1 cellular context compared by ENCODE assay signal in the genomic region with DNA sequence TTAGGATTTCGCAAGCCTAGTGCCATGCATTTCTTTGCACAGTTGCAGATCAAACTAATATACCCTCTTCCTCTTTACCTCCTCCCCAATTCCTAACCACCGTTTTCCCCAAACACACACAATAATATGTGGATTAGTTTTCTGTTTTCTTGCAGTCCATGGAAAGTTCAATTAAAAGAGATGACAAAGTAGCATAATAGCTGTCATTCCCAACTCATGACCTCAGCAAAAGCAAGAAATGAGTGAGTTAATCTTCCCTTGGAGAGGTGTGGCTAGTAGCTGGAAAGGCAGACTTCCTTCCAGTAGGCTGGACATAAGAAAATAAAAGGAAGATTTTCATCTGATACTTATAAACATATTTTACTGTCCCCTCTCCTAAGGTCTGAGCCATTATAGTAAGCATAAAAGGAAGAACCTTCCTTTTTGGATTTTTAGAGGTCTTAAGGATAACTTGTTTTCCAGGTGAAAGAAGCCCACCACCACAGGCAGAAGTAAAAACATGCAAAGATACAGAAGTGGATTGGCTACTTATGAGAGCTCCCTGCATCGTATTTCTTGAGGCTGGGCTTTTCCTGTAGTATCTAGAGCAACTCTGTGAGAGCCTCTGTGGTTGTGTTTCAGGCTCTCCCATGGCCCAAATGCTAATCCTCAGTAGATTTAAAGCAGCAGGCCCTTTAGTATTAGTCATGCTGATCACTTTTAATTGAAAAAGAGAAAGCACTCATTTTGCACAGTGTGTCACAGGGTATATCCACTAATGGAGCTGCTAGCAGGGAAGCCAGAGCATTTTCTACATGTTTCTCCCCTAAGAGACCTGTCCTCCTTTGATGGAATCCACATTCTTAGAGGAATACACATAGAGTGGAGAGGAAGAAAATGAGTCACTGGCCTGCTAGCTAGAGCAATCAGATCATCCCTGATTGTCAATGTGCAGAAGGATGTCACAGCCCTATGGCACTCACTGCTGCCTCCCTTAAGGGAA.
TF ChIP-seq lines count a peak whose summit lies in the region.

No MANE protein-coding gene starts in this region.

TF ChIP-seq in GM23338, 12 proteins besides CTCF, POLR2A, EP300 and RAD21:
- TF ChIP-seq, protein P1, sequence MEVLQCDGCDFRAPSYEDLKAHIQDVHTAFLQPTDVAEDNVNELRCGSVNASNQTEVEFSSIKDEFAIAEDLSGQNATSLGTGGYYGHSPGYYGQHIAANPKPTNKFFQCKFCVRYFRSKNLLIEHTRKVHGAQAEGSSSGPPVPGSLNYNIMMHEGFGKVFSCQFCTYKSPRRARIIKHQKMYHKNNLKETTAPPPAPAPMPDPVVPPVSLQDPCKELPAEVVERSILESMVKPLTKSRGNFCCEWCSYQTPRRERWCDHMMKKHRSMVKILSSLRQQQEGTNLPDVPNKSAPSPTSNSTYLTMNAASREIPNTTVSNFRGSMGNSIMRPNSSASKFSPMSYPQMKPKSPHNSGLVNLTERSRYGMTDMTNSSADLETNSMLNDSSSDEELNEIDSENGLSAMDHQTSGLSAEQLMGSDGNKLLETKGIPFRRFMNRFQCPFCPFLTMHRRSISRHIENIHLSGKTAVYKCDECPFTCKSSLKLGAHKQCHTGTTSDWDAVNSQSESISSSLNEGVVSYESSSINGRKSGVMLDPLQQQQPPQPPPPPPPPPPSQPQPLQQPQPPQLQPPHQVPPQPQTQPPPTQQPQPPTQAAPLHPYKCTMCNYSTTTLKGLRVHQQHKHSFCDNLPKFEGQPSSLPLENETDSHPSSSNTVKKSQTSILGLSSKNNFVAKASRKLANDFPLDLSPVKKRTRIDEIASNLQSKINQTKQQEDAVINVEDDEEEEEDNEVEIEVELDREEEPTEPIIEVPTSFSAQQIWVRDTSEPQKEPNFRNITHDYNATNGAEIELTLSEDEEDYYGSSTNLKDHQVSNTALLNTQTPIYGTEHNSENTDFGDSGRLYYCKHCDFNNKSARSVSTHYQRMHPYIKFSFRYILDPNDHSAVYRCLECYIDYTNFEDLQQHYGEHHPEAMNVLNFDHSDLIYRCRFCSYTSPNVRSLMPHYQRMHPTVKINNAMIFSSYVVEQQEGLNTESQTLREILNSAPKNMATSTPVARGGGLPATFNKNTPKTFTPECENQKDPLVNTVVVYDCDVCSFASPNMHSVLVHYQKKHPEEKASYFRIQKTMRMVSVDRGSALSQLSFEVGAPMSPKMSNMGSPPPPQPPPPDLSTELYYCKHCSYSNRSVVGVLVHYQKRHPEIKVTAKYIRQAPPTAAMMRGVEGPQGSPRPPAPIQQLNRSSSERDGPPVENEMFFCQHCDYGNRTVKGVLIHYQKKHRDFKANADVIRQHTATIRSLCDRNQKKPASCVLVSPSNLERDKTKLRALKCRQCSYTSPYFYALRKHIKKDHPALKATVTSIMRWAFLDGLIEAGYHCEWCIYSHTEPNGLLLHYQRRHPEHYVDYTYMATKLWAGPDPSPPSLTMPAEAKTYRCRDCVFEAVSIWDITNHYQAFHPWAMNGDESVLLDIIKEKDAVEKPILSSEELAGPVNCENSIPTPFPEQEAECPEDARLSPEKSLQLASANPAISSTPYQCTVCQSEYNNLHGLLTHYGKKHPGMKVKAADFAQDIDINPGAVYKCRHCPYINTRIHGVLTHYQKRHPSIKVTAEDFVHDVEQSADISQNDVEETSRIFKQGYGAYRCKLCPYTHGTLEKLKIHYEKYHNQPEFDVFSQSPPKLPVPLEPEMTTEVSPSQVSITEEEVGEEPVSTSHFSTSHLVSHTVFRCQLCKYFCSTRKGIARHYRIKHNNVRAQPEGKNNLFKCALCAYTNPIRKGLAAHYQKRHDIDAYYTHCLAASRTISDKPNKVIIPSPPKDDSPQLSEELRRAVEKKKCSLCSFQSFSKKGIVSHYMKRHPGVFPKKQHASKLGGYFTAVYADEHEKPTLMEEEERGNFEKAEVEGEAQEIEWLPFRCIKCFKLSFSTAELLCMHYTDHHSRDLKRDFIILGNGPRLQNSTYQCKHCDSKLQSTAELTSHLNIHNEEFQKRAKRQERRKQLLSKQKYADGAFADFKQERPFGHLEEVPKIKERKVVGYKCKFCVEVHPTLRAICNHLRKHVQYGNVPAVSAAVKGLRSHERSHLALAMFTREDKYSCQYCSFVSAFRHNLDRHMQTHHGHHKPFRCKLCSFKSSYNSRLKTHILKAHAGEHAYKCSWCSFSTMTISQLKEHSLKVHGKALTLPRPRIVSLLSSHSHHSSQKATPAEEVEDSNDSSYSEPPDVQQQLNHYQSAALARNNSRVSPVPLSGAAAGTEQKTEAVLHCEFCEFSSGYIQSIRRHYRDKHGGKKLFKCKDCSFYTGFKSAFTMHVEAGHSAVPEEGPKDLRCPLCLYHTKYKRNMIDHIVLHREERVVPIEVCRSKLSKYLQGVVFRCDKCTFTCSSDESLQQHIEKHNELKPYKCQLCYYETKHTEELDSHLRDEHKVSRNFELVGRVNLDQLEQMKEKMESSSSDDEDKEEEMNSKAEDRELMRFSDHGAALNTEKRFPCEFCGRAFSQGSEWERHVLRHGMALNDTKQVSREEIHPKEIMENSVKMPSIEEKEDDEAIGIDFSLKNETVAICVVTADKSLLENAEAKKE (CRISPR knock-in tag; IDR thresholded peaks at IDR 0.05) = no peak
- TF ChIP-seq, protein P2, sequence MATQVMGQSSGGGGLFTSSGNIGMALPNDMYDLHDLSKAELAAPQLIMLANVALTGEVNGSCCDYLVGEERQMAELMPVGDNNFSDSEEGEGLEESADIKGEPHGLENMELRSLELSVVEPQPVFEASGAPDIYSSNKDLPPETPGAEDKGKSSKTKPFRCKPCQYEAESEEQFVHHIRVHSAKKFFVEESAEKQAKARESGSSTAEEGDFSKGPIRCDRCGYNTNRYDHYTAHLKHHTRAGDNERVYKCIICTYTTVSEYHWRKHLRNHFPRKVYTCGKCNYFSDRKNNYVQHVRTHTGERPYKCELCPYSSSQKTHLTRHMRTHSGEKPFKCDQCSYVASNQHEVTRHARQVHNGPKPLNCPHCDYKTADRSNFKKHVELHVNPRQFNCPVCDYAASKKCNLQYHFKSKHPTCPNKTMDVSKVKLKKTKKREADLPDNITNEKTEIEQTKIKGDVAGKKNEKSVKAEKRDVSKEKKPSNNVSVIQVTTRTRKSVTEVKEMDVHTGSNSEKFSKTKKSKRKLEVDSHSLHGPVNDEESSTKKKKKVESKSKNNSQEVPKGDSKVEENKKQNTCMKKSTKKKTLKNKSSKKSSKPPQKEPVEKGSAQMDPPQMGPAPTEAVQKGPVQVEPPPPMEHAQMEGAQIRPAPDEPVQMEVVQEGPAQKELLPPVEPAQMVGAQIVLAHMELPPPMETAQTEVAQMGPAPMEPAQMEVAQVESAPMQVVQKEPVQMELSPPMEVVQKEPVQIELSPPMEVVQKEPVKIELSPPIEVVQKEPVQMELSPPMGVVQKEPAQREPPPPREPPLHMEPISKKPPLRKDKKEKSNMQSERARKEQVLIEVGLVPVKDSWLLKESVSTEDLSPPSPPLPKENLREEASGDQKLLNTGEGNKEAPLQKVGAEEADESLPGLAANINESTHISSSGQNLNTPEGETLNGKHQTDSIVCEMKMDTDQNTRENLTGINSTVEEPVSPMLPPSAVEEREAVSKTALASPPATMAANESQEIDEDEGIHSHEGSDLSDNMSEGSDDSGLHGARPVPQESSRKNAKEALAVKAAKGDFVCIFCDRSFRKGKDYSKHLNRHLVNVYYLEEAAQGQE (IDR thresholded peaks at IDR 0.05; ENCODE audit: unreplicated experiment) = no peak
- TF ChIP-seq, protein P3, sequence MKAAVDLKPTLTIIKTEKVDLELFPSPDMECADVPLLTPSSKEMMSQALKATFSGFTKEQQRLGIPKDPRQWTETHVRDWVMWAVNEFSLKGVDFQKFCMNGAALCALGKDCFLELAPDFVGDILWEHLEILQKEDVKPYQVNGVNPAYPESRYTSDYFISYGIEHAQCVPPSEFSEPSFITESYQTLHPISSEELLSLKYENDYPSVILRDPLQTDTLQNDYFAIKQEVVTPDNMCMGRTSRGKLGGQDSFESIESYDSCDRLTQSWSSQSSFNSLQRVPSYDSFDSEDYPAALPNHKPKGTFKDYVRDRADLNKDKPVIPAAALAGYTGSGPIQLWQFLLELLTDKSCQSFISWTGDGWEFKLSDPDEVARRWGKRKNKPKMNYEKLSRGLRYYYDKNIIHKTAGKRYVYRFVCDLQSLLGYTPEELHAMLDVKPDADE (IDR thresholded peaks at IDR 0.05) = no peak
- no peak for TF ChIP-seq EZH2phosphoT487 (IDR thresholded peaks at IDR 0.05; ENCODE audit: unreplicated experiment)
